In genomic region chr10:60382946-60383681, GRCh38 we compare ENCODE assay signal across 15 cellular contexts. TPM values are rescaled to one million over a fixed set of nuclear protein-coding genes. Genes with fewer than 3 reads are reported as not detected.
DNase-seq lines count a peak whose midpoint lies in the region; FAIRE-seq and TF ChIP-seq lines count a peak whose summit lies in the region.
"Had no signal": no experiment of that assay in that cellular context is flagged by ENCODE, and none has a peak within 500 bp of the region (broad histone marks: within the 10 kb centered on the region; RNA-seq: fewer than 3 reads in every experiment).

No MANE protein-coding gene starts in this region.

- DNase-seq in AG09309 (ENCODE audit: low read depth) = peak; percentile 23
- peak; percentile 44 for DNase-seq in HT1080 (ENCODE audit: low read depth)
- peak; percentile 55 for DNase-seq in astrocyte of the spinal cord (ENCODE audit: low read depth, low spot score)
- DNase-seq in iris pigment epithelial cell (ENCODE audit: low read depth) = peak; percentile 85
- no peak for DNase-seq in stimulated activated naive CD4-positive, alpha-beta T cell (lab: John Stamatoyannopoulos, UW)
- DNase-seq in NCI-H2227 treated with DMSO at 0.1 percent for 48 hours (lab: John Stamatoyannopoulos, UW) = no peak
- no peak for DNase-seq in frontal cortex (ENCODE audit: low spot score in 2 of 2)
- DNase-seq in occipital lobe (lab: John Stamatoyannopoulos, UW) = no peak
- DNase-seq: activated CD4-positive, CD25-positive, alpha-beta regulatory T cell treated with anti-CD3 and anti-CD28 coated beads, Interleukin-2, amount 50 U/mL, for 72 hours; AML-193; DMS153; NCI-H1694 treated with DMSO at 0.1 percent for 48 hours; NCI-H526 treated with DMSO at 0.1 percent for 48 hours; stimulated activated naive B cell treated with anti-CD40 and anti-IgM and Interleukin-4, amounts not matched to agents 10 μg/mL and 1 μg/mL and 100 μg/mL, for 72 hours had no signal

- FAIRE-seq in frontal cortex (lab: Jason Lieb, UNC) = no peak

- no peak for TF ChIP-seq CTCF in AG09309 (IDR thresholded peaks at IDR 0.05; ENCODE audit: control insufficient read depth, insufficient read depth, low read depth, low read length, missing control alignments)
- no peak for TF ChIP-seq CTCF in astrocyte of the spinal cord (IDR thresholded peaks at IDR 0.05; ENCODE audit: low read depth, low read length)

- H3K4me3 ChIP-seq in AG09309 (ENCODE audit: control insufficient read depth, low read depth, low read length) (no peak overlapping the region), astrocyte of the spinal cord (ENCODE audit: low read depth, low read length) (no peak overlapping the region)
- H3K4me3 ChIP-seq: esophagus muscularis mucosa had no signal

- in situ Hi-C loops in astrocyte of the spinal cord (cut with HindIII; ENCODE audit: low sequenced_read_pairs) = no loop called here

RNA-seq across cellular contexts. Expression of gene ANK3, which starts 6.6 kb away (rescaled TPM):
- 0.53 and 0.58 TPM in 2 replicates for total RNA-seq in HT1080 (2014; rRNA removed; shearing (Covaris generic))
- polyA plus RNA-seq in HT1080 (2015; cell fraction: cytosol; rRNA removed) = 0.17 and 1.1 TPM in 2 replicates
- polyA plus RNA-seq in HT1080 (2015; cell fraction: nucleus; rRNA removed) = 1.1 and 1.4 TPM in 2 replicates
- total RNA-seq in frontal cortex = 205 TPM
- total RNA-seq in occipital lobe = 260 TPM

Comparison
In these comparisons a context has a peak if more than half of its experiments do, and no peak if none do; other contexts are left out.
1. DNase-seq: peak in AG09309 (single experiment), HT1080 (single experiment), astrocyte of the spinal cord (single experiment) and iris pigment epithelial cell (single experiment); none in stimulated activated naive CD4-positive, alpha-beta T cell (0 of 6), NCI-H2227 treated with DMSO at 0.1 percent for 48 hours (single experiment), frontal cortex (0 of 2) and occipital lobe (single experiment).
2. RNA of gene ANK3, which starts 6.6 kb away (total RNA-seq): 260 TPM in occipital lobe (single experiment) and 205 TPM in frontal cortex (single experiment); 0.53 to 0.58 TPM in HT1080; every median in the first group is over 100 times any median in the second.